In genomic region chr2:37588316-37588777, GRCh38 we compare ENCODE assay signal across 13 cellular contexts.
DNase-seq lines count a peak whose midpoint lies in the region; ATAC-seq, FAIRE-seq and TF ChIP-seq lines count a peak whose summit lies in the region.
"Had no signal": no experiment of that assay in that cellular context is flagged by ENCODE, and none has a peak within 500 bp of the region (broad histone marks: within the 10 kb centered on the region; RNA-seq: fewer than 3 reads in every experiment).

No MANE protein-coding gene starts in this region.

- no peak overlapping the region for H2BK5ac ChIP-seq in mesendoderm (ENCODE audit: low read length)

- H3K4me2 ChIP-seq in endothelial cell of umbilical vein (ENCODE audit: insufficient read depth, low read length): no peak overlapping the region
- no peak overlapping the region for H3K4me2 ChIP-seq in mesendoderm (ENCODE audit: low read length)
- H3K4me2 ChIP-seq: KMS-11 had no signal

- dilution Hi-C loops in endothelial cell of umbilical vein (cut with MboI; ENCODE audit: extremely low pct_ligation_motif_present, low sequenced_read_pairs): no loop called here

- no peak for TF ChIP-seq CTCF in activated CD8-positive, alpha-beta T cell treated with anti-CD3 and anti-CD28 coated beads for 36 hours (IDR thresholded peaks at IDR 0.05)
- no peak for TF ChIP-seq CTCF in endothelial cell of umbilical vein (IDR thresholded peaks at IDR 0.05; ENCODE audit: extremely low read depth in 1 of 2, insufficient read depth in 1 of 2, low read depth in 1 of 2, low read length in 2 of 2)

- H3K4me3 Mint-ChIP-seq in activated CD8-positive, alpha-beta T cell treated with anti-CD3 and anti-CD28 coated beads for 36 hours: no peak overlapping the region
- no peak overlapping the region for H3K4me3 Mint-ChIP-seq in activated CD8-positive, alpha-beta T cell treated with anti-CD3 and anti-CD28 coated beads, Interleukin-2, amount 10 ng/mL, durations not matched to agents 7 days and 5 days
- H3K4me3 Mint-ChIP-seq in stimulated activated effector memory CD8-positive, alpha-beta T cell treated with anti-CD3 and anti-CD28 coated beads, Interleukin-12 subunit alpha, Interleukin-12 subunit beta, amount 100 ng/mL, for 72 hours: peak overlapping the region; percentile 69

- peak overlapping the region; percentile 78 for H3K27ac Mint-ChIP-seq in activated CD8-positive, alpha-beta T cell treated with anti-CD3 and anti-CD28 coated beads for 36 hours
- H3K27ac Mint-ChIP-seq in activated CD8-positive, alpha-beta T cell treated with anti-CD3 and anti-CD28 coated beads, Interleukin-2, amount 10 ng/mL, durations not matched to agents 7 days and 5 days: no peak overlapping the region
- H3K27ac Mint-ChIP-seq in stimulated activated effector memory CD8-positive, alpha-beta T cell treated with anti-CD3 and anti-CD28 coated beads, Interleukin-12 subunit alpha, Interleukin-12 subunit beta, amount 100 ng/mL, for 72 hours: peak overlapping the region; percentile 85

- H3K23ac ChIP-seq in mesendoderm (ENCODE audit: low read length): no peak overlapping the region

- no peak for FAIRE-seq in endothelial cell of umbilical vein (lab: Jason Lieb, UNC)

- H3K36me3 Mint-ChIP-seq in activated CD8-positive, alpha-beta T cell treated with anti-CD3 and anti-CD28 coated beads for 36 hours (ENCODE audit: low read depth): no peaks in the 10 kb centered on the region
- no peaks in the 10 kb centered on the region for H3K36me3 Mint-ChIP-seq in activated CD8-positive, alpha-beta T cell treated with anti-CD3 and anti-CD28 coated beads, Interleukin-2, amount 10 ng/mL, durations not matched to agents 7 days and 5 days (ENCODE audit: low read depth)
- no peaks in the 10 kb centered on the region for H3K36me3 Mint-ChIP-seq in stimulated activated effector memory CD8-positive, alpha-beta T cell treated with anti-CD3 and anti-CD28 coated beads, Interleukin-12 subunit alpha, Interleukin-12 subunit beta, amount 100 ng/mL, for 72 hours

- H4K5ac ChIP-seq in mesendoderm (ENCODE audit: low read length): no peak overlapping the region

- no peak overlapping the region for H4K8ac ChIP-seq in mesendoderm (ENCODE audit: low read depth, low read length)

- H3K56ac ChIP-seq in mesendoderm (ENCODE audit: low read length): no peak overlapping the region

- H3K4ac ChIP-seq in mesendoderm (ENCODE audit: low read depth, low read length): no peak overlapping the region

- peaks cover 78% of the 10 kb centered on the region for H3K4me1 ChIP-seq in endothelial cell of umbilical vein (ENCODE audit: control insufficient read depth, extremely low read depth, insufficient read depth, low read length)
- H3K4me1 ChIP-seq in mesendoderm (ENCODE audit: control insufficient read depth, low read depth, low read length): peaks cover 2% of the 10 kb centered on the region

- no peaks in the 10 kb centered on the region for H3K36me3 ChIP-seq in endothelial cell of umbilical vein (ENCODE audit: control insufficient read depth in 2 of 2, extremely low read depth in 1 of 2, insufficient read depth in 2 of 2, low read length in 2 of 2)
- H3K36me3 ChIP-seq in mesendoderm (ENCODE audit: control insufficient read depth, insufficient read depth, low read length): no peaks in the 10 kb centered on the region
- H3K36me3 ChIP-seq: upper lobe of right lung had no signal

- no peak for TF ChIP-seq POLR2A in endothelial cell of umbilical vein (IDR thresholded peaks at IDR 0.05; ENCODE audit: low read depth, low read length)

- POLR2A ChIA-PET in activated CD8-positive, alpha-beta T cell treated with anti-CD3 and anti-CD28 coated beads for 36 hours (lab: Charles Lee): interaction anchor here (1.1 to 5.3 kb wide), 4 partner anchors 12 to 77 kb away, joined by 3 to 28 read pairs (median 6); no protein-coding TSS in a partner anchor
- POLR2A ChIA-PET in activated CD8-positive, alpha-beta T cell treated with anti-CD3 and anti-CD28 coated beads, Interleukin-2, amount 10 ng/mL, durations not matched to agents 7 days and 5 days (lab: Charles Lee): interaction anchor here (1.7 to 2.6 kb wide), 2 partner anchors 11 to 12 kb away, joined by 8 to 9 read pairs; no protein-coding TSS in a partner anchor
- POLR2A ChIA-PET in endothelial cell of umbilical vein (lab: Charles Lee): no interaction called here

- H2AFZ ChIP-seq in endothelial cell of umbilical vein (ENCODE audit: low read depth, low read length): no peak overlapping the region

- H3K9me3 ChIP-seq in endothelial cell of umbilical vein (replicated peaks; ENCODE audit: control insufficient read depth, insufficient read depth, low read length): no peaks in the 10 kb centered on the region
- H3K9me3 ChIP-seq: upper lobe of right lung had no signal

- ATAC-seq in activated CD8-positive, alpha-beta T cell treated with anti-CD3 and anti-CD28 coated beads for 36 hours: no peak
- no peak for ATAC-seq in activated CD8-positive, alpha-beta T cell treated with anti-CD3 and anti-CD28 coated beads, Interleukin-2, amount 10 ng/mL, durations not matched to agents 7 days and 5 days
- peak; percentile 62 for ATAC-seq in stimulated activated effector memory CD8-positive, alpha-beta T cell treated with anti-CD3 and anti-CD28 coated beads, Interleukin-12 subunit alpha, Interleukin-12 subunit beta, amount 100 ng/mL, for 72 hours
- ATAC-seq: upper lobe of right lung had no signal

- H3K4me1 Mint-ChIP-seq in activated CD8-positive, alpha-beta T cell treated with anti-CD3 and anti-CD28 coated beads for 36 hours (ENCODE audit: low read depth): peaks cover 79% of the 10 kb centered on the region
- peaks cover 73% of the 10 kb centered on the region for H3K4me1 Mint-ChIP-seq in activated CD8-positive, alpha-beta T cell treated with anti-CD3 and anti-CD28 coated beads, Interleukin-2, amount 10 ng/mL, durations not matched to agents 7 days and 5 days (ENCODE audit: low read depth)
- H3K4me1 Mint-ChIP-seq in stimulated activated effector memory CD8-positive, alpha-beta T cell treated with anti-CD3 and anti-CD28 coated beads, Interleukin-12 subunit alpha, Interleukin-12 subunit beta, amount 100 ng/mL, for 72 hours: peaks cover 77% of the 10 kb centered on the region

- no peaks in the 10 kb centered on the region for H3K9me1 ChIP-seq in endothelial cell of umbilical vein (replicated peaks; ENCODE audit: control insufficient read depth, extremely low read depth, insufficient read depth, low read length)

- H3K9ac ChIP-seq in endothelial cell of umbilical vein (replicated peaks; ENCODE audit: extremely low read depth, insufficient read depth, low read length) (no peak overlapping the region), mesendoderm (ENCODE audit: low read length) (no peak overlapping the region)
- H3K9ac ChIP-seq: KMS-11 had no signal

- H3K4me3 ChIP-seq in endothelial cell of umbilical vein (replicated peaks in 1 of 3; ENCODE audit: insufficient read depth in 1 of 3, low read depth in 1 of 3, low read length in 3 of 3): no peak overlapping the region
- H3K4me3 ChIP-seq in mesendoderm (ENCODE audit: low read length): no peak overlapping the region
- H3K4me3 ChIP-seq: upper lobe of right lung had no signal

- CTCF ChIA-PET in activated CD8-positive, alpha-beta T cell treated with anti-CD3 and anti-CD28 coated beads for 36 hours (lab: Charles Lee): interaction anchor here (0.9 to 2.9 kb wide), 5 partner anchors 31 to 289 kb away, joined by 3 to 14 read pairs (median 3); no protein-coding TSS in a partner anchor
- CTCF ChIA-PET in activated CD8-positive, alpha-beta T cell treated with anti-CD3 and anti-CD28 coated beads, Interleukin-2, amount 10 ng/mL, durations not matched to agents 7 days and 5 days (lab: Charles Lee): interaction anchor here (1.2 to 3.7 kb wide), 3 partner anchors 11 to 303 kb away, joined by 3 to 17 read pairs (median 7); no protein-coding TSS in a partner anchor
- CTCF ChIA-PET in endothelial cell of umbilical vein (lab: Charles Lee): interaction anchor here (3.9 to 6.6 kb wide), 2 partner anchors 173 to 289 kb away, joined by 19 to 33 read pairs; no protein-coding TSS in a partner anchor

- H3K27me3 Mint-ChIP-seq in activated CD8-positive, alpha-beta T cell treated with anti-CD3 and anti-CD28 coated beads for 36 hours: no peaks in the 10 kb centered on the region
- no peaks in the 10 kb centered on the region for H3K27me3 Mint-ChIP-seq in activated CD8-positive, alpha-beta T cell treated with anti-CD3 and anti-CD28 coated beads, Interleukin-2, amount 10 ng/mL, durations not matched to agents 7 days and 5 days (ENCODE audit: low read depth)

- H2AK5ac ChIP-seq in mesendoderm (ENCODE audit: low read length): no peak overlapping the region

- BruUV-seq in endothelial cell of umbilical vein (replicated peaks; lab: Mats Ljungman, UMichigan): no TSS peak

- H3K9me3 Mint-ChIP-seq in activated CD8-positive, alpha-beta T cell treated with anti-CD3 and anti-CD28 coated beads for 36 hours: no peaks in the 10 kb centered on the region
- H3K9me3 Mint-ChIP-seq in activated CD8-positive, alpha-beta T cell treated with anti-CD3 and anti-CD28 coated beads, Interleukin-2, amount 10 ng/mL, durations not matched to agents 7 days and 5 days (ENCODE audit: insufficient read depth): no peaks in the 10 kb centered on the region
- H3K9me3 Mint-ChIP-seq in stimulated activated effector memory CD8-positive, alpha-beta T cell treated with anti-CD3 and anti-CD28 coated beads, Interleukin-12 subunit alpha, Interleukin-12 subunit beta, amount 100 ng/mL, for 72 hours: no peaks in the 10 kb centered on the region

- intact Hi-C loops in activated CD8-positive, alpha-beta T cell treated with anti-CD3 and anti-CD28 coated beads for 36 hours (cut with micrococcal nuclease): loop anchor here (2.0 to 5.0 kb wide), 2 partner anchors 36 to 49 kb away; no protein-coding TSS in a partner anchor
- intact Hi-C loops in endothelial cell of umbilical vein (cut with micrococcal nuclease): no loop called here

- no peaks in the 10 kb centered on the region for H3K79me1 ChIP-seq in mesendoderm (ENCODE audit: low read length)

- H3K27ac ChIP-seq in endothelial cell of umbilical vein (ENCODE audit: insufficient read depth, low read depth, low read length): no peak overlapping the region
- no peak overlapping the region for H3K27ac ChIP-seq in mesendoderm (ENCODE audit: low read depth, low read length)
- H3K27ac ChIP-seq: KMS-11 had no signal

- H3K27me3 ChIP-seq in endothelial cell of umbilical vein (ENCODE audit: control insufficient read depth in 2 of 2, insufficient read depth in 2 of 2, low read length in 2 of 2) (no peaks in the 10 kb centered on the region), mesendoderm (ENCODE audit: insufficient read depth, low read length, poor library complexity) (no peaks in the 10 kb centered on the region)
- H3K27me3 ChIP-seq: upper lobe of right lung had no signal

- H4K20me1 ChIP-seq in endothelial cell of umbilical vein (replicated peaks; ENCODE audit: control insufficient read depth, extremely low read depth, insufficient read depth, low read length): no peaks in the 10 kb centered on the region

- no peak overlapping the region for H3K18ac ChIP-seq in mesendoderm (ENCODE audit: low read length)

- H2BK120ac ChIP-seq in mesendoderm (ENCODE audit: low read depth, low read length): no peak overlapping the region

- WGBS in mesendoderm (ENCODE audit: extremely low coverage, insufficient coverage, low lambda C conversion rate): no CpG with 5 or more reads among the region's 6 CpGs

- no peak for DNase-seq in activated CD8-positive, alpha-beta T cell treated with anti-CD3 and anti-CD28 coated beads for 36 hours
- DNase-seq in activated CD8-positive, alpha-beta T cell treated with anti-CD3 and anti-CD28 coated beads, Interleukin-2, amount 10 ng/mL, durations not matched to agents 7 days and 5 days: no peak
- DNase-seq in NCI-H524 treated with DMSO at 0.1 percent for 48 hours (lab: John Stamatoyannopoulos, UW): peak; percentile 81
- DNase-seq in endothelial cell of umbilical vein (ENCODE audit: low read depth, low spot score): peak; percentile 20
- peak in 1 of 2 donors; percentile 47 for DNase-seq in stimulated activated effector memory CD8-positive, alpha-beta T cell treated with anti-CD3 and anti-CD28 coated beads, Interleukin-12 subunit alpha, Interleukin-12 subunit beta, amount 100 ng/mL, for 72 hours (ENCODE audit: low spot score in 2 of 2)
- DNase-seq in mesendoderm: no peak
- DNase-seq in activated CD4-positive, alpha-beta T cell treated with anti-CD3 and anti-CD28 coated beads for 48 hours: no peak
- no peak for DNase-seq in activated CD4-positive, alpha-beta T cell treated with anti-CD3 and anti-CD28 coated beads, Interleukin-2, amount 50 U/mL, for 48 hours
- DNase-seq: activated CD4-positive, alpha-beta T cell treated with anti-CD3 and anti-CD28 coated beads for 1 hour; islet precursor cell; occipital lobe; upper lobe of right lung had no signal

- H2BK15ac ChIP-seq in mesendoderm (replicated peaks; ENCODE audit: low read depth): no peak overlapping the region

- H3K79me2 ChIP-seq in endothelial cell of umbilical vein (ENCODE audit: control insufficient read depth, insufficient read depth, low read length): no peaks in the 10 kb centered on the region
- no peaks in the 10 kb centered on the region for H3K79me2 ChIP-seq in mesendoderm (ENCODE audit: control insufficient read depth, insufficient read depth, low read length)

Comparison
In these comparisons a context has a peak if more than half of its experiments do, and no peak if none do; other contexts are left out.
1. DNase-seq: peak in NCI-H524 treated with DMSO at 0.1 percent for 48 hours (single experiment) and endothelial cell of umbilical vein (single experiment); none in activated CD8-positive, alpha-beta T cell treated with anti-CD3 and anti-CD28 coated beads for 36 hours (single experiment), activated CD8-positive, alpha-beta T cell treated with anti-CD3 and anti-CD28 coated beads, Interleukin-2, amount 10 ng/mL, durations not matched to agents 7 days and 5 days (single experiment), mesendoderm (single experiment), activated CD4-positive, alpha-beta T cell treated with anti-CD3 and anti-CD28 coated beads for 48 hours (single experiment) and activated CD4-positive, alpha-beta T cell treated with anti-CD3 and anti-CD28 coated beads, Interleukin-2, amount 50 U/mL, for 48 hours (0 of 2).